8 cellular contexts compared by ENCODE assay signal in the genomic region with DNA sequence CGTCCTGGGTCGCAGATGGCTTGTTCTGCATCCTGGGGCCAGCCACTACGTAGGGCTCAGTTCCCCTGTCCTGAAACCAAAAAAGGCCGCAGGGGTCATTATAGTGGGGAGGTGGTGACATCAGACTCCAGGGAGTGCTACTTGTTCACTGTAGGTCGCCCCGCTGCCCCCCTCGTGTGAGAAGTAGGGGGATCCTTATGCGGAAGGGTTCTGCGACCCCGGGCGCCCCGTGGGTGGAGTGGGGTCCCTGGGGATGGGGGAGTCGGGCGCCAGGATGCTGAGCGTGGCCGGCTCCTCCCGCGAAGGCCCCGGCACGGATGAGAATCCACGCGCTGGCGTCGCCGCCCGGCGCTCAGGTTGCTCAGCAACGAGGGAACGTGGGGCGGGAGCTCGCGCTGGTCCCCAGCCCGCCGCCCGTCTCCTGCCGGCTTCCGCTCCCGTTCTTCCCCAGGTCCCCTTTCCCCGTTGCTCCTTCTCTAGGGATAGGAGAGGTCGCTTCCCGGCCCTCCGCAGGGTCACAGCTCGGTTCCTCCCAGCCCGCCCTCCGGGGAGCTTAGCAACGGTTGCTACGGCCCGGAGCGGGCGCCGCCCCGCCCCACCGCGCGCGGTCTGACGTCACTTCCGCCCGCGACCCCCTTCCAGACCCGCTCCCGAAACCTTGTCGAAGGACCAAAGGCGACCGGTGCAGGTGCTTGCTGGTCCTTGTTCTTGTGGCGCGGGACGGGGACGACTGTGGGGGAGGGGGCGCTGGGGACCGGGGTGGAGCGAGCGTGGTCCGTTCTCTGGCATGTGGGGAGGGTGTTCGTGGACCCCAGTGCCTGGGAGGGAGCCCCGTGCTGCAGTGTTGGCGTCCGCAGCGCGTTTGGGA. TPM values are rescaled to one million over a fixed set of nuclear protein-coding genes. Genes with fewer than 3 reads are reported as not detected.
DNase-seq lines count a peak whose midpoint lies in the region; ATAC-seq and TF ChIP-seq lines count a peak whose summit lies in the region.

Gene NAT14 (plus strand): TSS at position 618 of the 868 bp plus-strand sequence. CDS start 521 bp downstream, outside the sequence.

- H3K4me3 ChIP-seq in duodenal mucosa (ENCODE audit: low read depth in 1 of 2, low read length in 2 of 2) (peak within 1 kb of the TSS; percentile 40 to 69), lower lobe of right lung (peak within 1 kb of the TSS; percentile 71)

- peaks cover 6 to 16% of the 10 kb centered on the region in 2 donors for H3K27me3 ChIP-seq in duodenal mucosa (ENCODE audit: control insufficient read depth in 1 of 2, insufficient read depth in 2 of 2, low read length in 2 of 2)
- peaks cover 8% of the 10 kb centered on the region for H3K27me3 ChIP-seq in lower lobe of right lung (ENCODE audit: low read depth)

- H3K9ac ChIP-seq in duodenal mucosa (ENCODE audit: low read depth in 1 of 2, low read length in 2 of 2) = peak within 1 kb of the TSS in 1 of 2 donors; percentile 43

- no peak for TF ChIP-seq CTCF in lower lobe of right lung (IDR thresholded peaks at IDR 0.05)

- DNase-seq in D341Med (ENCODE audit: low spot score) (peak; percentile 98), HCEC 1CT (peak; percentile 40), NCI-H226 (peak; percentile 68), lower lobe of right lung (no peak)
- DNase-seq in activated CD4-positive, alpha-beta T cell treated with anti-CD3 and anti-CD28 coated beads, Interleukin-2, amount 50 U/mL, for 24 hours (ENCODE audit: low read depth in 1 of 2, low spot score in 1 of 2) = peak; percentile 52 to 56
- peak; percentile 39 for DNase-seq in stimulated activated CD8-positive, alpha-beta memory T cell treated with anti-CD3 and anti-CD28 coated beads, Interleukin-15, amount 100 ng/mL, for 1 hour (ENCODE audit: low read depth)

- H3K36me3 ChIP-seq in duodenal mucosa (ENCODE audit: control insufficient read depth in 1 of 2, insufficient read depth in 2 of 2, low read length in 2 of 2) = peaks cover 0 to 7% of the 10 kb centered on the region in 2 donors
- peaks cover 28% of the 10 kb centered on the region for H3K36me3 ChIP-seq in lower lobe of right lung

- H3K4me1 ChIP-seq in duodenal mucosa (ENCODE audit: control insufficient read depth in 1 of 2, insufficient read depth in 2 of 2, low read length in 2 of 2) (peaks cover 5 to 13% of the 10 kb centered on the region in 2 donors), lower lobe of right lung (peaks cover 38% of the 10 kb centered on the region)

- H3K9me3 ChIP-seq in duodenal mucosa (ENCODE audit: control insufficient read depth in 1 of 2, low read length in 2 of 2) = no peaks in the 10 kb centered on the region
- H3K9me3 ChIP-seq in lower lobe of right lung = no peaks in the 10 kb centered on the region

- H3K27ac ChIP-seq in duodenal mucosa (ENCODE audit: low read depth, low read length) = peak within 1 kb of the TSS; percentile 55
- peak within 1 kb of the TSS; percentile 77 for H3K27ac ChIP-seq in lower lobe of right lung

- ATAC-seq in lower lobe of right lung = peak; percentile 62 to 65
- ATAC-seq in HG02938 (IDR thresholded peaks at IDR 0.05; ENCODE audit: unreplicated experiment) = no peak

- intact Hi-C loops in lower lobe of right lung (cut with DNase I) = no loop called here

RNA-seq across cellular contexts. Expression of gene NAT14, which starts in this region (rescaled TPM):
- 16.6 TPM for total RNA-seq in lower lobe of right lung
